ENCODE assay signal across 18 cellular contexts in genomic region chr7:129126314-129126713, GRCh38. TPM values are rescaled to one million over a fixed set of nuclear protein-coding genes. Genes with fewer than 3 reads are reported as not detected.
DNase-seq lines count a peak whose midpoint lies in the region; ATAC-seq, FAIRE-seq and TF ChIP-seq lines count a peak whose summit lies in the region.
"Had no signal": no experiment of that assay in that cellular context is flagged by ENCODE, and none has a peak within 500 bp of the region (broad histone marks: within the 10 kb centered on the region; RNA-seq: fewer than 3 reads in every experiment).

No MANE protein-coding gene starts in this region.

- H3K79me2 ChIP-seq in GM23338 (replicated peaks; ENCODE audit: insufficient read depth) = no peaks in the 10 kb centered on the region
- H3K79me2 ChIP-seq in H1 (ENCODE audit: control insufficient read depth in 1 of 2, insufficient read depth in 2 of 2, low read length in 2 of 2) = no peaks in the 10 kb centered on the region

- H4K5ac ChIP-seq in H1 (ENCODE audit: insufficient read length, low read depth, low read length) = no peak overlapping the region

- no peak for TF ChIP-seq RAD21 in H1 (IDR thresholded peaks at IDR 0.05 in 1 of 2, conservative IDR thresholded peaks at IDR 0.05 in 1 of 2; ENCODE audit: low read depth in 2 of 2, low read length in 2 of 2)

- no peak overlapping the region for H2AK5ac ChIP-seq in H1 (ENCODE audit: low read depth, low read length)

- TF ChIP-seq CTCF in GM23338 (conservative IDR thresholded peaks at IDR 0.05; ENCODE audit: low read depth in 2 of 2) = no peak
- TF ChIP-seq CTCF in H1 (IDR thresholded peaks at IDR 0.05; ENCODE audit: control extremely low read depth in 1 of 3, insufficient read depth in 1 of 3, low read depth in 1 of 3, low read length in 3 of 3) = no peak
- no peak for TF ChIP-seq CTCF in testis (IDR thresholded peaks at IDR 0.05)
- no peak for TF ChIP-seq CTCF in tibial nerve (IDR thresholded peaks at IDR 0.05)

- POLR2A ChIA-PET in H1 (lab: Charles Lee; ENCODE audit: partially characterized antibody) = interaction anchor here (1.0 to 3.2 kb wide), 4 partner anchors 18 to 71 kb away, joined by 3 to 7 read pairs (median 4); partner anchors contain the start of genes SMO and TNPO3

- H4K8ac ChIP-seq in H1 (ENCODE audit: extremely low read depth, insufficient read depth, low read length) = peak overlapping the region; percentile 66; the same call in 1 of the 2 replicates

- peaks cover 4% of the 10 kb centered on the region for H3K27me3 Mint-ChIP-seq in GM23338 (ENCODE audit: insufficient read depth, low read depth, poor library complexity)
- H3K27me3 Mint-ChIP-seq: IgD-negative memory B cell had no signal

- no peaks in the 10 kb centered on the region for H3K4me1 Mint-ChIP-seq in GM23338

- no peak overlapping the region for H4K91ac ChIP-seq in H1 (replicated peaks; ENCODE audit: insufficient read length, low read length)

- H3K4me1 ChIP-seq in GM23338 (ENCODE audit: insufficient read depth) = no peaks in the 10 kb centered on the region
- H3K4me1 ChIP-seq in H1 (replicated peaks in 1 of 4; ENCODE audit: control insufficient read depth in 3 of 4, insufficient read depth in 4 of 4, low read length in 3 of 4) = no peaks in the 10 kb centered on the region
- H3K4me1 ChIP-seq in testis = no peaks in the 10 kb centered on the region
- peaks cover 0 to 5% (median 0%) of the 10 kb centered on the region in 4 donors for H3K4me1 ChIP-seq in tibial nerve
- H3K4me1 ChIP-seq: HAP-1 had no signal

- no peak overlapping the region for H3K27ac ChIP-seq in GM23338 (ENCODE audit: low read depth)
- H3K27ac ChIP-seq in H1 (ENCODE audit: low read depth, low read length) = no peak overlapping the region
- H3K27ac ChIP-seq in testis = no peak overlapping the region
- no peak overlapping the region for H3K27ac ChIP-seq in tibial nerve
- H3K27ac ChIP-seq: BLaER1 had no signal

- no peak for TF ChIP-seq EP300 in H1 (IDR thresholded peaks at IDR 0.05; ENCODE audit: borderline replicate concordance in 1 of 2, low read depth in 2 of 2, low read length in 2 of 2)
- no peak for TF ChIP-seq EP300 in tibial nerve (IDR thresholded peaks at IDR 0.05)

- H3K23ac ChIP-seq in H1 (ENCODE audit: insufficient read length) = no peak overlapping the region

- no peak overlapping the region for H3K27ac Mint-ChIP-seq in GM23338
- H3K27ac Mint-ChIP-seq: CD14-positive monocyte; CD4-positive, alpha-beta memory T cell; IgD-negative memory B cell had no signal

- H3K36me3 ChIP-seq in GM23338 (ENCODE audit: insufficient read depth) (no peaks in the 10 kb centered on the region), H1 (ENCODE audit: control insufficient read depth in 2 of 4, insufficient read depth in 4 of 4, low read length in 3 of 4) (no peaks in the 10 kb centered on the region), testis (ENCODE audit: low read depth, missing control alignments) (no peaks in the 10 kb centered on the region), tibial nerve (no peaks in the 10 kb centered on the region)
- H3K36me3 ChIP-seq: BLaER1, HAP-1 had no signal

- H2BK12ac ChIP-seq in H1 (ENCODE audit: low read depth, low read length) = no peak overlapping the region

- H3K4me3 ChIP-seq in GM23338 (0 out of 2 replicates have a peak overlapping the region, but pooled peaks have one; percentile 16), H1 (ENCODE audit: extremely low read depth in 1 of 4, insufficient read depth in 2 of 4, low read depth in 3 of 4, low read length in 4 of 4) (no peak overlapping the region), testis (peak overlapping the region; percentile 12 to 14), tibial nerve (no peak overlapping the region)
- H3K4me3 ChIP-seq: BLaER1, GM12878, HAP-1 had no signal

- H3K27me3 ChIP-seq in GM23338 (ENCODE audit: insufficient read depth) (peaks cover 7% of the 10 kb centered on the region; the same call in 1 of the 2 replicates), H1 (replicated peaks in 1 of 4; ENCODE audit: control insufficient read depth in 3 of 4, extremely low read depth in 1 of 4, insufficient read depth in 3 of 4, low read length in 3 of 4) (peaks cover 0 to 2% (median 0%) of the 10 kb centered on the region in 4 experiments; a peak in 2 of 7 replicates), testis (no peaks in the 10 kb centered on the region), tibial nerve (peaks cover 0 to 9% of the 10 kb centered on the region in 2 donors)
- H3K27me3 ChIP-seq: BLaER1 had no signal

- no peaks in the 10 kb centered on the region for H3K79me1 ChIP-seq in H1 (ENCODE audit: low read depth, low read length)

- CTCF ChIA-PET in H1 (lab: Charles Lee; ENCODE audit: partially characterized antibody) = interaction anchor here (0.7 to 2.0 kb wide), 3 partner anchors 38 to 264 kb away, joined by 3 to 13 read pairs (median 3); partner anchors contain the start of gene ATP6V1F

- 35% methylated on average over 21 of the region's 50 CpGs; no CpG with 5 or more reads in 1 of the 2 experiments for WGBS in H1 (ENCODE audit: extremely low coverage in 1 of 2, insufficient coverage in 1 of 2, insufficient read length in 1 of 2, insufficient replicate concordance in 2 of 2, low coverage in 1 of 2, low lambda C conversion rate in 2 of 2, missing lambda C conversion rate in 1 of 2), 2 experiments
- 15 to 40% methylated on average over 5 to 36 of the region's 50 CpGs for WGBS in testis, 2 donors
- WGBS in tibial nerve, 2 donors = 58 to 66% methylated on average over 11 to 14 of the region's 50 CpGs

- no peak for TF ChIP-seq POLR2A in H1 (IDR thresholded peaks at IDR 0.05; ENCODE audit: control extremely low read depth in 1 of 2, low read depth in 2 of 2, low read length in 2 of 2)
- TF ChIP-seq POLR2A in testis (IDR thresholded peaks at IDR 0.05) = no peak
- no peak for TF ChIP-seq POLR2A in tibial nerve (IDR thresholded peaks at IDR 0.05)

- peak; percentile 74 for DNase-seq in GM23338 (ENCODE audit: low spot score)
- peak in 1 of 2 experiments; percentile 57 for DNase-seq in H1 (ENCODE audit: low read depth in 1 of 2, low spot score in 2 of 2)
- peak; percentile 57 for DNase-seq in iPS-NIHi7 (ENCODE audit: extremely low spot score)
- DNase-seq in testis = no peak
- DNase-seq in T-helper 1 cell = no peak
- no peak for DNase-seq in tibial nerve (ENCODE audit: low spot score in 2 of 2)
- DNase-seq: 8988T; Calu3; CD4-positive, alpha-beta memory T cell; DMS79 treated with DMSO at 0.1 percent for 48 hours; GOT3 had no signal

- peaks cover 8% of the 10 kb centered on the region for H3K36me3 Mint-ChIP-seq in GM23338 (ENCODE audit: low read depth)
- H3K36me3 Mint-ChIP-seq: CD4-positive, alpha-beta memory T cell; IgD-negative memory B cell had no signal

- H3K9ac ChIP-seq in H1 (replicated peaks in 1 of 4; ENCODE audit: extremely low read depth in 1 of 4, low read depth in 3 of 4, low read length in 3 of 4) = no peak overlapping the region
- H3K9ac ChIP-seq: BLaER1 had no signal

- H3K9me3 Mint-ChIP-seq in GM23338 = peaks cover 13% of the 10 kb centered on the region

- no peak overlapping the region for H3K18ac ChIP-seq in H1 (ENCODE audit: extremely low read depth, low read length)

- H3K4me3 Mint-ChIP-seq in GM23338 = no peak overlapping the region; the same call in 2 of the 3 replicates
- H3K4me3 Mint-ChIP-seq: CD14-positive monocyte; CD4-positive, alpha-beta memory T cell; IgD-negative memory B cell had no signal

- peaks cover 4% of the 10 kb centered on the region; the same call in 1 of the 2 replicates for H3F3A ChIP-seq in GM23338 (replicated peaks; ENCODE audit: low read depth)

- no peak overlapping the region for H2BK20ac ChIP-seq in H1 (ENCODE audit: low read length)

- H3K9me3 ChIP-seq in H1 (ENCODE audit: insufficient read depth in 2 of 2, low read depth in 1 of 2, low read length in 1 of 2) (peaks cover 8 to 13% of the 10 kb centered on the region in 2 experiments), testis (no peaks in the 10 kb centered on the region), tibial nerve (peaks cover 0 to 4% (median 0%) of the 10 kb centered on the region in 4 donors)

- intact Hi-C loops in testis (cut with DNase I; ENCODE audit: low total_unique reads) = no loop called here

- H2AFZ ChIP-seq in GM23338 = peak overlapping the region; percentile 99
- peak overlapping the region; percentile 80 for H2AFZ ChIP-seq in H1 (ENCODE audit: low read length)

- H2BK120ac ChIP-seq in H1 (replicated peaks; ENCODE audit: low read depth, low read length) = no peak overlapping the region

- no peak overlapping the region for H3K4ac ChIP-seq in H1 (replicated peaks; ENCODE audit: insufficient read length, low read depth, low read length)

- H3K14ac ChIP-seq in H1 (ENCODE audit: insufficient read length) = no peak overlapping the region

- peaks cover 4% of the 10 kb centered on the region for H3K9me2 ChIP-seq in GM23338 (ENCODE audit: insufficient read depth)

- H2BK15ac ChIP-seq in H1 (ENCODE audit: low read length) = no peak overlapping the region

- no peak overlapping the region for H3K4me2 ChIP-seq in GM23338
- H3K4me2 ChIP-seq in H1 (ENCODE audit: insufficient read depth in 1 of 2, low read depth in 2 of 2, low read length in 2 of 2) = no peak overlapping the region; a peak in 1 of 4 replicates
- H3K4me2 ChIP-seq: BLaER1 had no signal

- no peak overlapping the region for H2BK5ac ChIP-seq in H1 (ENCODE audit: low read depth, low read length)

- ATAC-seq in GM23338 (peak; percentile 95), GM18870 (IDR thresholded peaks at IDR 0.05; ENCODE audit: unreplicated experiment) (no peak)
- ATAC-seq: GM12878, HepG2 had no signal

- no peak overlapping the region for H3K56ac ChIP-seq in H1 (replicated peaks; ENCODE audit: insufficient read length, low read depth, low read length)

- H4K20me1 ChIP-seq in GM23338 (replicated peaks; ENCODE audit: insufficient read depth) (no peaks in the 10 kb centered on the region), H1 (replicated peaks in 1 of 2; ENCODE audit: control insufficient read depth in 1 of 2, insufficient read depth in 2 of 2, low read length in 2 of 2) (no peaks in the 10 kb centered on the region)
- H4K20me1 ChIP-seq: BLaER1 had no signal

- no peaks in the 10 kb centered on the region for H3K23me2 ChIP-seq in H1 (ENCODE audit: low read depth, low read length)

- no peak for FAIRE-seq in H1 (lab: Jason Lieb, UNC)
- FAIRE-seq: GM12878, HepG2 had no signal

RNA-seq across cellular contexts. Expression of gene TSPAN33, which starts 18.2 kb away (rescaled TPM):
- total RNA-seq in GM23338 (2014; rRNA removed; shearing (Covaris generic)) = 46.8 and 51.5 TPM in 2 replicates
- 17.6 and 21.1 TPM in 2 replicates for polyA plus RNA-seq in GM23338 (2016; fragmentation: Nextera tagmentation; extraction: Ambion mirVana)
- 47.1 TPM in 2 replicates for total RNA-seq in H1 (2021; fragmentation: NEBNext Ultra II Directional; extraction: Animal tissue kit (Norgen Biotek cat#: 25700))
- 42.8 and 46.6 TPM in 2 replicates for polyA plus RNA-seq in H1 (2011; rRNA removed)
- polyA plus RNA-seq in H1 (2011; cell fraction: cytosol; rRNA removed) = 49.3 TPM
- polyA plus RNA-seq in H1 (2011; cell fraction: nucleus; rRNA removed) = 38.6 TPM
- 41.3 to 47.5 TPM (median 44.6 TPM) in 4 replicates for polyA plus RNA-seq in H1 (2012, experiment 1 of 2)
- polyA plus RNA-seq in H1 (2012, experiment 2 of 2) = 54.9 TPM
- 21.9 TPM for polyA plus RNA-seq in H1 (2013, experiment 1 of 2)
- 26.4 TPM for polyA plus RNA-seq in H1 (2013, experiment 2 of 2)
- 81.5 and 91.9 TPM in 2 replicates for polyA minus RNA-seq in H1 (2011; rRNA and poly(A)+ RNA removed)
- polyA minus RNA-seq in H1 (2011; cell fraction: cytosol; rRNA and poly(A)+ RNA removed) = 41.5 TPM
- polyA minus RNA-seq in H1 (2011; cell fraction: nucleus; rRNA and poly(A)+ RNA removed) = 26.3 TPM
- total RNA-seq in testis = 10 to 100 TPM; 25.7 to 35.7 TPM
- 35.9 TPM for polyA plus RNA-seq in testis (ENCODE audit: insufficient read depth, low read depth, low replicate concordance)
- total RNA-seq in tibial nerve = 10 to 100 TPM in 1 of 4 donors, 1 to 10 TPM in 3; 2.0 to 10.5 (median 6.3) TPM

Comparison
In these comparisons a context has a peak if more than half of its experiments do, and no peak if none do; other contexts are left out.
1. DNase-seq: peak in GM23338 (single experiment) and iPS-NIHi7 (single experiment); none in testis (single experiment), T-helper 1 cell (0 of 5) and tibial nerve (0 of 2).
2. H3K4me3 ChIP-seq: peak in GM23338 (single experiment) and testis (2 of 2); none in H1 (0 of 4) and tibial nerve (0 of 4).